20 cellular contexts compared by ENCODE assay signal in genomic region chr1:14067686-14068085, GRCh38.
DNase-seq lines count a peak whose midpoint lies in the region; ATAC-seq and TF ChIP-seq lines count a peak whose summit lies in the region.
"Had no signal": no experiment of that assay in that cellular context is flagged by ENCODE, and none has a peak within 500 bp of the region (broad histone marks: within the 10 kb centered on the region; RNA-seq: fewer than 3 reads in every experiment).

No MANE protein-coding gene starts in this region.

- no peaks in the 10 kb centered on the region for H3K79me2 ChIP-seq in neural progenitor cell (ENCODE audit: low read depth)

- no peaks in the 10 kb centered on the region for H3K27me3 ChIP-seq in neural progenitor cell

- no peaks in the 10 kb centered on the region for H3K36me3 Mint-ChIP-seq in neural progenitor cell
- H3K36me3 Mint-ChIP-seq in CD14-positive monocyte: no peaks in the 10 kb centered on the region
- no peaks in the 10 kb centered on the region for H3K36me3 Mint-ChIP-seq in naive thymus-derived CD8-positive, alpha-beta T cell
- H3K36me3 Mint-ChIP-seq: CD8-positive, alpha-beta T cell had no signal

- H3K27ac Mint-ChIP-seq in neural progenitor cell (no peak overlapping the region), CD14-positive monocyte (no peak overlapping the region)
- H3K27ac Mint-ChIP-seq in naive thymus-derived CD8-positive, alpha-beta T cell: no peak overlapping the region
- H3K27ac Mint-ChIP-seq: CD8-positive, alpha-beta T cell had no signal

- no peaks in the 10 kb centered on the region for H4K20me1 ChIP-seq in neural progenitor cell (ENCODE audit: low read depth)

- no peaks in the 10 kb centered on the region for H3K4me1 ChIP-seq in neural progenitor cell

- H3K9me3 ChIP-seq in neural progenitor cell (ENCODE audit: low read depth): no peaks in the 10 kb centered on the region

- DNase-seq in C1 segment of cervical spinal cord (lab: John Stamatoyannopoulos, UW) (peak in 11 of 14 donors; percentile 4 to 67 (median 15)), anterior cingulate cortex (lab: John Stamatoyannopoulos, UW) (peak in 39 of 58 donors; percentile 3 to 75 (median 25)), foreskin melanocyte (peak; percentile 53), neural progenitor cell (ENCODE audit: low spot score) (no peak), CD14-positive monocyte (ENCODE audit: low spot score) (no peak), omental fat pad (ENCODE audit: low spot score) (no peak)
- DNase-seq in naive thymus-derived CD8-positive, alpha-beta T cell: no peak
- DNase-seq: CD8-positive, alpha-beta T cell; DMS79; GOT3; NCI-H1092 treated with DMSO at 0.1 percent for 48 hours; NCI-H146; NCI-H2081; NCI-H2171 treated with DMSO at 0.1 percent for 48 hours; NCI-H510A treated with DMSO at 0.1 percent for 48 hours; NCI-H82; SIG-M5 had no signal

- H3K9me3 Mint-ChIP-seq in neural progenitor cell (no peaks in the 10 kb centered on the region), CD14-positive monocyte (peaks cover 0 to 7% (median 3%) of the 10 kb centered on the region in 7 donors)
- no peaks in the 10 kb centered on the region for H3K9me3 Mint-ChIP-seq in naive thymus-derived CD8-positive, alpha-beta T cell
- H3K9me3 Mint-ChIP-seq: CD8-positive, alpha-beta T cell had no signal

- no peaks in the 10 kb centered on the region for H3F3A ChIP-seq in neural progenitor cell (ENCODE audit: low read depth)

- H3K27me3 Mint-ChIP-seq in neural progenitor cell (ENCODE audit: insufficient read depth, low read depth): peaks cover 7% of the 10 kb centered on the region
- H3K27me3 Mint-ChIP-seq in CD14-positive monocyte (ENCODE audit: low read depth in 3 of 3): peaks cover 0 to 2% (median 1%) of the 10 kb centered on the region in 3 donors
- peaks cover 0 to 7% (median 4%) of the 10 kb centered on the region in 5 donors for H3K27me3 Mint-ChIP-seq in naive thymus-derived CD8-positive, alpha-beta T cell

- H3K4me1 Mint-ChIP-seq in neural progenitor cell (peaks cover 7% of the 10 kb centered on the region), CD14-positive monocyte (no peaks in the 10 kb centered on the region)
- H3K4me1 Mint-ChIP-seq in naive thymus-derived CD8-positive, alpha-beta T cell: no peaks in the 10 kb centered on the region

- H3K36me3 ChIP-seq in neural progenitor cell: no peaks in the 10 kb centered on the region

- H3K4me3 Mint-ChIP-seq in neural progenitor cell (no peak overlapping the region), CD14-positive monocyte (no peak overlapping the region)
- H3K4me3 Mint-ChIP-seq in naive thymus-derived CD8-positive, alpha-beta T cell: no peak overlapping the region
- H3K4me3 Mint-ChIP-seq: CD8-positive, alpha-beta T cell had no signal

- no peak overlapping the region for H3K4me2 ChIP-seq in neural progenitor cell

- intact Hi-C loops in CD14-positive monocyte (cut with micrococcal nuclease): no loop called here

- H3K9ac ChIP-seq in neural progenitor cell: no peak overlapping the region

- no peak for TF ChIP-seq CTCF in neural progenitor cell (IDR thresholded peaks at IDR 0.05)
- TF ChIP-seq CTCF in CD14-positive monocyte (IDR thresholded peaks at IDR 0.05): no peak
- TF ChIP-seq CTCF in omental fat pad (IDR thresholded peaks at IDR 0.05): no peak

- H3K27ac ChIP-seq in neural progenitor cell: no peak overlapping the region
- H3K27ac ChIP-seq: RWPE1 had no signal

- peak overlapping the region; percentile 5 for H2AFZ ChIP-seq in neural progenitor cell (replicated peaks)

- POLR2A ChIA-PET in naive thymus-derived CD8-positive, alpha-beta T cell (lab: Charles Lee): no interaction called here

- ATAC-seq in omental fat pad (ENCODE audit: low FRiP score): no peak
- ATAC-seq in naive thymus-derived CD8-positive, alpha-beta T cell: no peak
- ATAC-seq in HG02981 (IDR thresholded peaks at IDR 0.05; ENCODE audit: unreplicated experiment): no peak
- ATAC-seq: CD8-positive, alpha-beta T cell; HCT116 had no signal

- H3K4me3 ChIP-seq in neural progenitor cell: no peak overlapping the region

Comparison
In these comparisons a context has a peak if more than half of its experiments do, and no peak if none do; other contexts are left out.
1. DNase-seq: peak in C1 segment of cervical spinal cord (11 of 14), anterior cingulate cortex (39 of 58) and foreskin melanocyte (single experiment); none in neural progenitor cell (single experiment), CD14-positive monocyte (single experiment), omental fat pad (single experiment) and naive thymus-derived CD8-positive, alpha-beta T cell (0 of 10).